15 cellular contexts compared by ENCODE assay signal in the genomic region with DNA sequence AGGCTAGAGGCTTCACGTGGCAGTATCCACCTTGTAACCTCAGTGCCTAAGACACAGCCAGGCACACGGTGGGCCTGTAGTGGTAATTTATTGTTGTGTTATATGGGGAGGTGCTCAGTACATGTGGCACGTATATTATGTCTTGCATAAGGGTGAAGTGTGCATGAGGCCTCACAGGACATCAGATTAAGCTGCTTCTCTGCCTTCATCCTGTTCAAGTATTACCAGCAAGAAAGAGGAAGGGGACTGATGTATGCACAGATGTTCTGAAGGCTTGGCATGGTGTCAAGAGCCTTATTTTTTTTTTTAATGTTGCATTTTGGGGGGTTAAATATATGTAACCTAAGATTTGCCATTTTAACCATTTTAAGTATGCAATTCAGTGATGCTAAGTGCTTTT.
DNase-seq lines count a peak whose midpoint lies in the region; ATAC-seq and TF ChIP-seq lines count a peak whose summit lies in the region.
"Had no signal": no experiment of that assay in that cellular context is flagged by ENCODE, and none has a peak within 500 bp of the region (broad histone marks: within the 10 kb centered on the region; RNA-seq: fewer than 3 reads in every experiment).

No MANE protein-coding gene starts in this region.

- H3K27me3 Mint-ChIP-seq in activated T-helper 1 cell treated with anti-CD3 and anti-CD28 coated beads, Interleukin-12 subunit alpha, Interleukin-12 subunit beta, Interleukin-2, Interleukin-4 antibody, amounts not matched to agents 30 ng/mL and 10 ng/mL and 1 ng/mL, durations not matched to agents 14 hours and 24 hours and 36 hours (ENCODE audit: insufficient read depth): no peaks in the 10 kb centered on the region

- H3K9me2 ChIP-seq in SK-N-SH: no peaks in the 10 kb centered on the region

- no peaks in the 10 kb centered on the region for H3K9me3 Mint-ChIP-seq in activated T-helper 1 cell treated with anti-CD3 and anti-CD28 coated beads, Interleukin-12 subunit alpha, Interleukin-12 subunit beta, Interleukin-2, Interleukin-4 antibody, amounts not matched to agents 30 ng/mL and 10 ng/mL and 1 ng/mL, durations not matched to agents 14 hours and 24 hours and 36 hours
- H3K9me3 Mint-ChIP-seq: activated naive CD4-positive, alpha-beta T cell treated with anti-CD3 and anti-CD28 coated beads for 36 hours had no signal

- H3K4me1 Mint-ChIP-seq in activated T-helper 1 cell treated with anti-CD3 and anti-CD28 coated beads, Interleukin-12 subunit alpha, Interleukin-12 subunit beta, Interleukin-2, Interleukin-4 antibody, amounts not matched to agents 30 ng/mL and 10 ng/mL and 1 ng/mL, durations not matched to agents 14 hours and 24 hours and 36 hours (ENCODE audit: low read depth): peaks cover 46% of the 10 kb centered on the region

- no peak overlapping the region for H3K4me3 ChIP-seq in SK-N-SH (ENCODE audit: low read depth in 2 of 2, low read length in 1 of 2)
- no peak overlapping the region for H3K4me3 ChIP-seq in NB4 (ENCODE audit: low read depth, low read length)
- no peak overlapping the region for H3K4me3 ChIP-seq in stomach
- H3K4me3 ChIP-seq in upper lobe of left lung: no peak overlapping the region
- H3K4me3 ChIP-seq: thoracic aorta had no signal

- no peak for ATAC-seq in SK-N-SH treated with all-trans-retinoic acid at 6 μM for 48 hours
- ATAC-seq in upper lobe of left lung (ENCODE audit: low FRiP score in 2 of 2): no peak
- no peak for ATAC-seq in HG03342 (IDR thresholded peaks at IDR 0.05; ENCODE audit: unreplicated experiment)

- 100% methylated on average over 2 of the region's 3 CpGs for WGBS in SK-N-SH (ENCODE audit: low lambda C conversion rate)
- WGBS in stomach, 5 donors: 41 to 81% (median 72%) methylated on average over 3 of the region's 3 CpGs
- WGBS in upper lobe of left lung, 2 donors: 55 to 65% methylated on average over 3 of the region's 3 CpGs

- H3K36me3 ChIP-seq in SK-N-SH (replicated peaks in 1 of 2; ENCODE audit: control insufficient read depth in 1 of 2, insufficient read depth in 2 of 2, low read length in 1 of 2) (peaks cover 0 to 24% of the 10 kb centered on the region in 2 experiments), stomach (peaks cover 29 to 51% (median 41%) of the 10 kb centered on the region in 4 donors), upper lobe of left lung (peaks cover 2 to 46% (median 13%) of the 10 kb centered on the region in 4 donors)

- H3K4me1 ChIP-seq in SK-N-SH (ENCODE audit: control insufficient read depth in 1 of 2, insufficient read depth in 2 of 2, low read depth in 1 of 2, low read length in 1 of 2) (peaks cover 23 to 31% of the 10 kb centered on the region in 2 experiments), stomach (peaks cover 56 to 84% (median 63%) of the 10 kb centered on the region in 4 donors), upper lobe of left lung (peaks cover 19 to 30% (median 21%) of the 10 kb centered on the region in 4 donors)

- TF ChIP-seq POLR2A in NB4 (IDR thresholded peaks at IDR 0.05; ENCODE audit: extremely low read depth, insufficient read length): no peak
- no peak for TF ChIP-seq POLR2A in erythroblast (IDR thresholded peaks at IDR 0.05; ENCODE audit: low read length)
- TF ChIP-seq POLR2A in stomach (IDR thresholded peaks at IDR 0.05): no peak
- TF ChIP-seq POLR2A in upper lobe of left lung (IDR thresholded peaks at IDR 0.05): no peak

- H3K9ac ChIP-seq in SK-N-SH: no peak overlapping the region

- TF ChIP-seq RAD21 in SK-N-SH (IDR thresholded peaks at IDR 0.05; ENCODE audit: low read length): no peak

- POLR2A ChIA-PET in SK-N-SH (lab: Yijun Ruan, JAX): no interaction called here

- 0 out of 2 replicates have a peak, but pooled peaks cover 2% of the 10 kb centered on the region for H4K20me1 ChIP-seq in SK-N-SH (ENCODE audit: insufficient read depth)

- peaks cover 47% of the 10 kb centered on the region for H3K36me3 Mint-ChIP-seq in activated T-helper 1 cell treated with anti-CD3 and anti-CD28 coated beads, Interleukin-12 subunit alpha, Interleukin-12 subunit beta, Interleukin-2, Interleukin-4 antibody, amounts not matched to agents 30 ng/mL and 10 ng/mL and 1 ng/mL, durations not matched to agents 14 hours and 24 hours and 36 hours (ENCODE audit: low read depth)

- intact Hi-C loops in stomach (cut with DNase I; ENCODE audit: low total_unique reads): no loop called here
- intact Hi-C loops in activated T-helper 1 cell treated with anti-CD3 and anti-CD28 coated beads, Interleukin-12 subunit alpha, Interleukin-12 subunit beta, Interleukin-2, Interleukin-4 antibody, amounts not matched to agents 30 ng/mL and 10 ng/mL and 1 ng/mL, durations not matched to agents 14 hours and 24 hours and 36 hours (cut with micrococcal nuclease): no loop called here

- H3K27ac ChIP-seq in SK-N-SH (ENCODE audit: low read depth in 2 of 2, low read length in 1 of 2): peak overlapping the region in 1 of 2 experiments; percentile 89; a peak in 2 of 4 replicates
- peak overlapping the region in 4 of 5 donors; percentile 86 to 91 (median 88) for H3K27ac ChIP-seq in stomach
- H3K27ac ChIP-seq in upper lobe of left lung: peak overlapping the region in 1 of 4 donors; percentile 66

- H3F3A ChIP-seq in SK-N-SH (replicated peaks; ENCODE audit: insufficient read depth): peaks cover 18% of the 10 kb centered on the region

- H2AFZ ChIP-seq in SK-N-SH (ENCODE audit: low read depth): no peak overlapping the region

- TF ChIP-seq EP300 in SK-N-SH (IDR thresholded peaks at IDR 0.05; ENCODE audit: borderline replicate concordance in 1 of 2, low read depth in 1 of 2, low read length in 1 of 2) (no peak), stomach (IDR thresholded peaks at IDR 0.05) (no peak), upper lobe of left lung (IDR thresholded peaks at IDR 0.05) (no peak)

- CTCF ChIA-PET in SK-N-SH (lab: Yijun Ruan, JAX): interaction anchor here (1.3 to 1.5 kb wide), 2 partner anchors 10 to 41 kb away, joined by 3 to 4 read pairs; no protein-coding TSS in a partner anchor

- H3K9me3 ChIP-seq in SK-N-SH: no peaks in the 10 kb centered on the region
- H3K9me3 ChIP-seq in stomach: no peaks in the 10 kb centered on the region
- H3K9me3 ChIP-seq in upper lobe of left lung: no peaks in the 10 kb centered on the region
- H3K9me3 ChIP-seq: thoracic aorta had no signal

- H3K4me2 ChIP-seq in SK-N-SH: 0 out of 2 replicates have a peak overlapping the region, but pooled peaks have one; percentile 65

- H3K27me3 ChIP-seq in SK-N-SH (ENCODE audit: insufficient read depth) (no peaks in the 10 kb centered on the region), stomach (no peaks in the 10 kb centered on the region), upper lobe of left lung (no peaks in the 10 kb centered on the region)
- H3K27me3 ChIP-seq: brain microvascular endothelial cell had no signal

- peaks cover 10% of the 10 kb centered on the region; the same call in 1 of the 2 replicates for H3K79me2 ChIP-seq in SK-N-SH (ENCODE audit: insufficient read depth)

- no peak for TF ChIP-seq CTCF in SK-N-SH (IDR thresholded peaks at IDR 0.05)
- TF ChIP-seq CTCF in NB4 (IDR thresholded peaks at IDR 0.05; ENCODE audit: low read depth, low read length): no peak
- no peak for TF ChIP-seq CTCF in stomach (IDR thresholded peaks at IDR 0.05)
- TF ChIP-seq CTCF in upper lobe of left lung (IDR thresholded peaks at IDR 0.05): no peak

- H3K27ac Mint-ChIP-seq in activated T-helper 1 cell treated with anti-CD3 and anti-CD28 coated beads, Interleukin-12 subunit alpha, Interleukin-12 subunit beta, Interleukin-2, Interleukin-4 antibody, amounts not matched to agents 30 ng/mL and 10 ng/mL and 1 ng/mL, durations not matched to agents 14 hours and 24 hours and 36 hours: no peak overlapping the region
- H3K27ac Mint-ChIP-seq: activated naive CD4-positive, alpha-beta T cell treated with anti-CD3 and anti-CD28 coated beads for 36 hours had no signal

- no peak overlapping the region for H3K4me3 Mint-ChIP-seq in activated T-helper 1 cell treated with anti-CD3 and anti-CD28 coated beads, Interleukin-12 subunit alpha, Interleukin-12 subunit beta, Interleukin-2, Interleukin-4 antibody, amounts not matched to agents 30 ng/mL and 10 ng/mL and 1 ng/mL, durations not matched to agents 14 hours and 24 hours and 36 hours
- H3K4me3 Mint-ChIP-seq: activated naive CD4-positive, alpha-beta T cell treated with anti-CD3 and anti-CD28 coated beads for 36 hours had no signal

- DNase-seq in SK-N-SH (no peak), NB4 (ENCODE audit: low read depth) (peak; percentile 51), erythroblast (lab: John Stamatoyannopoulos, UW) (peak; percentile 41 to 48), stomach (no peak), upper lobe of left lung (no peak)
- DNase-seq in activated T-helper 1 cell treated with anti-CD3 and anti-CD28 coated beads, Interleukin-12 subunit alpha, Interleukin-12 subunit beta, Interleukin-2, Interleukin-4 antibody, amounts not matched to agents 30 ng/mL and 10 ng/mL and 1 ng/mL, durations not matched to agents 14 hours and 24 hours and 36 hours (ENCODE audit: low spot score): no peak
- DNase-seq: activated naive CD4-positive, alpha-beta T cell treated with anti-CD3 and anti-CD28 coated beads for 36 hours; brain microvascular endothelial cell; glutamatergic neuron; NCI-H1092 treated with DMSO at 0.1 percent for 48 hours; NCI-H446 treated with DMSO at 0.1 percent for 48 hours; T1000 had no signal

TF ChIP-seq in SK-N-SH, 30 proteins besides CTCF, POLR2A, EP300 and RAD21 (continues in another document):
- TF ChIP-seq GATA2 (CRISPR knock-in tag; IDR thresholded peaks at IDR 0.05) (no peak), TEAD4 (IDR thresholded peaks at IDR 0.05; ENCODE audit: borderline replicate concordance, insufficient read depth) (no peak), RCOR1 (IDR thresholded peaks at IDR 0.05; ENCODE audit: low read length) (no peak), FOXJ3 (CRISPR knock-in tag; IDR thresholded peaks at IDR 0.05) (no peak), FOXM1 (IDR thresholded peaks at IDR 0.05; ENCODE audit: low read depth) (no peak)

TF ChIP-seq in SK-N-SH treated with all-trans-retinoic acid at 6 μM for 48 hours, 23 proteins besides CTCF, POLR2A, EP300 and RAD21:
- TF ChIP-seq ZNF565 (CRISPR knock-in tag; conservative IDR thresholded peaks at IDR 0.05; ENCODE audit: low read depth): no peak
TF ChIP-seq in SK-N-SH treated with all-trans-retinoic acid at 6 μM for 48 hours: peak in this region for 0.

Comparison
In these comparisons a context has a peak if more than half of its experiments do, and no peak if none do; other contexts are left out.
1. DNase-seq: peak in NB4 (single experiment) and erythroblast (2 of 2); none in SK-N-SH (single experiment), stomach (single experiment), activated T-helper 1 cell treated with anti-CD3 and anti-CD28 coated beads, Interleukin-12 subunit alpha, Interleukin-12 subunit beta, Interleukin-2, Interleukin-4 antibody, amounts not matched to agents 30 ng/mL and 10 ng/mL and 1 ng/mL, durations not matched to agents 14 hours and 24 hours and 36 hours (single experiment) and upper lobe of left lung (0 of 2).